ENCODE assay signal across 24 cellular contexts in the genomic region with DNA sequence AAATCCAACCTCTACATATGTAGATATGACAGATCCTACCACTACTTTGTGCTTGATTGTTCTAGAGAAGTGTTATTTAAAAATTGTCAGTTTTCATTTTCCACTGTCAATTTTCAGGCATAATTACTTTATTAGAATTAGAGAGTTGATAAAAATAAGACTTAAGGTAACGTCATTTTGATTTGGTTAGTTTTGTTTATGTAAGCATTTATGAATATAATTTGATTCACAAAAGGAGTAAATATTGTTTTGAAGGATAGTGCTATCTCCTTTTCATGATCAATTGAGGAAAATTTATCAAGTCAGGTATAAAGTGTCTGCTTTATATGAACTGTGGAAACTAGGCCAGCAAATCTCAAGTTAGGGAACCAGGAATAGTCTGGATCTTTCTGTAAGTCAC. TPM values are rescaled to one million over a fixed set of nuclear protein-coding genes. Genes with fewer than 3 reads are reported as not detected.
DNase-seq lines count a peak whose midpoint lies in the region; ATAC-seq, FAIRE-seq and TF ChIP-seq lines count a peak whose summit lies in the region.
"Had no signal": no experiment of that assay in that cellular context is flagged by ENCODE, and none has a peak within 500 bp of the region (broad histone marks: within the 10 kb centered on the region; RNA-seq: fewer than 3 reads in every experiment).

No MANE protein-coding gene starts in this region.

- no peaks in the 10 kb centered on the region for H3K36me3 Mint-ChIP-seq in activated T-cell treated with anti-CD3 and anti-CD28 coated beads, Interleukin-2, amount 50 U/mL, for 72 hours (ENCODE audit: insufficient read depth in 2 of 2)

- no peaks in the 10 kb centered on the region for H3K36me3 ChIP-seq in SJCRH30
- H3K36me3 ChIP-seq in liver (ENCODE audit: control insufficient read depth in 4 of 4, insufficient read depth in 3 of 4, low read depth in 1 of 4, low read length in 3 of 4) = no peaks in the 10 kb centered on the region
- H3K36me3 ChIP-seq in gastrocnemius medialis = no peaks in the 10 kb centered on the region

- no peaks in the 10 kb centered on the region for H3K4me1 Mint-ChIP-seq in activated T-cell treated with anti-CD3 and anti-CD28 coated beads, Interleukin-2, amount 50 U/mL, for 72 hours (ENCODE audit: low read depth)
- H3K4me1 Mint-ChIP-seq: CD8-positive, alpha-beta memory T cell; IgD-negative memory B cell had no signal

- no peak for ATAC-seq in gastrocnemius medialis
- ATAC-seq in activated T-cell treated with anti-CD3 and anti-CD28 coated beads, Interleukin-2, amount 50 U/mL, for 72 hours (replicated peaks in 1 of 2) = no peak
- no peak for ATAC-seq in GM21526 (IDR thresholded peaks at IDR 0.05; ENCODE audit: low FRiP score, unreplicated experiment)
- ATAC-seq: GM23338 had no signal

- no peak overlapping the region for H3K4me3 Mint-ChIP-seq in activated T-cell treated with anti-CD3 and anti-CD28 coated beads, Interleukin-2, amount 50 U/mL, for 72 hours
- H3K4me3 Mint-ChIP-seq: CD8-positive, alpha-beta memory T cell; GM23338 had no signal

- H3K27me3 ChIP-seq in SJCRH30 = no peaks in the 10 kb centered on the region
- H3K27me3 ChIP-seq in liver (ENCODE audit: control insufficient read depth in 4 of 4, insufficient read depth in 4 of 4, low read length in 3 of 4) = no peaks in the 10 kb centered on the region
- no peaks in the 10 kb centered on the region for H3K27me3 ChIP-seq in gastrocnemius medialis

- no peak overlapping the region for H3K27ac Mint-ChIP-seq in activated T-cell treated with anti-CD3 and anti-CD28 coated beads, Interleukin-2, amount 50 U/mL, for 72 hours
- H3K27ac Mint-ChIP-seq: GM23338 had no signal

- no peaks in the 10 kb centered on the region for H3K9me3 Mint-ChIP-seq in activated T-cell treated with anti-CD3 and anti-CD28 coated beads, Interleukin-2, amount 50 U/mL, for 72 hours
- H3K9me3 Mint-ChIP-seq: CD8-positive, alpha-beta memory T cell; IgD-negative memory B cell had no signal

- TF ChIP-seq POLR2A in gastrocnemius medialis (IDR thresholded peaks at IDR 0.05) = no peak

- DNase-seq in SJCRH30 (peak in 1 of 2 experiments; percentile 17), gastrocnemius medialis (no peak), GOT3 (lab: John Stamatoyannopoulos, UW) (no peak)
- no peak for DNase-seq in activated CD8-positive, alpha-beta memory T cell treated with anti-CD3 and anti-CD28 coated beads, Interleukin-2, amount 50 U/mL, for 4 hours
- no peak for DNase-seq in activated T-cell treated with anti-CD3 and anti-CD28 coated beads, Interleukin-2, amount 50 U/mL, for 72 hours
- DNase-seq: 8988T; Calu3; CD8-positive, alpha-beta memory T cell; DMS153; HCEC 1CT; Kasumi-1; NCI-H1417 treated with DMSO at 0.1 percent for 48 hours; NCI-H187; NCI-H446; NCI-H526; OCI-M1 had no signal

- TF ChIP-seq CTCF in liver (IDR thresholded peaks at IDR 0.05; ENCODE audit: low read depth, low read length, missing input control) (no peak), gastrocnemius medialis (IDR thresholded peaks at IDR 0.05 in 4 of 5, conservative IDR thresholded peaks at IDR 0.05 in 1 of 5) (no peak)

- H3K4me3 ChIP-seq in SJCRH30 (peak overlapping the region; percentile 42), liver (ENCODE audit: low read depth in 1 of 3, low read length in 3 of 3) (no peak overlapping the region), gastrocnemius medialis (no peak overlapping the region)
- H3K4me3 ChIP-seq: GM23338 had no signal

- H3K4me1 ChIP-seq in SJCRH30 (peaks cover 22% of the 10 kb centered on the region), liver (ENCODE audit: control insufficient read depth in 4 of 4, insufficient read depth in 4 of 4, low read length in 3 of 4) (peaks cover 4 to 48% (median 43%) of the 10 kb centered on the region in 4 donors), gastrocnemius medialis (peaks cover 26 to 28% of the 10 kb centered on the region in 2 donors)

- in situ Hi-C loops in gastrocnemius medialis (cut with MboI; ENCODE audit: low sequenced_read_pairs in 4 of 4) = no loop called here

- H3K9me3 ChIP-seq in SJCRH30 (replicated peaks) (0 out of 2 replicates have a peak, but pooled peaks cover 4% of the 10 kb centered on the region), liver (ENCODE audit: control insufficient read depth in 4 of 4, low read length in 3 of 4) (no peaks in the 10 kb centered on the region), gastrocnemius medialis (no peaks in the 10 kb centered on the region)

- TF ChIP-seq RAD21 in liver (IDR thresholded peaks at IDR 0.05) = no peak

- WGBS in liver = 21% methylated on average over 1 of the region's 1 CpG

- FAIRE-seq in A204.1 (lab: Jason Lieb, UNC) = peak; percentile 35
- FAIRE-seq: GM12892, HTR-8/SVneo had no signal

- peak overlapping the region; percentile 35 to 85 for H3K9ac ChIP-seq in liver (ENCODE audit: low read depth in 1 of 2, low read length in 2 of 2)

- intact Hi-C loops in gastrocnemius medialis (cut with DNase I; ENCODE audit: low total_unique reads) = no loop called here

- H3K27ac ChIP-seq in SJCRH30 (peak overlapping the region; percentile 98), liver (ENCODE audit: low read depth in 1 of 2, low read length in 2 of 2) (peak overlapping the region; percentile 83 to 90), gastrocnemius medialis (peak overlapping the region; percentile 76 to 84 (median 82))
- H3K27ac ChIP-seq: C4-2B had no signal

- no peaks in the 10 kb centered on the region for H3K27me3 Mint-ChIP-seq in activated T-cell treated with anti-CD3 and anti-CD28 coated beads, Interleukin-2, amount 50 U/mL, for 72 hours (ENCODE audit: low read depth)
- H3K27me3 Mint-ChIP-seq: IgD-negative memory B cell had no signal

TF ChIP-seq in liver, 16 proteins besides CTCF, POLR2A, EP300 and RAD21:
- no peak for TF ChIP-seq HNF4A (conservative IDR thresholded peaks at IDR 0.05)
- no peak for TF ChIP-seq REST (IDR thresholded peaks at IDR 0.05)
- TF ChIP-seq HNF4G (IDR thresholded peaks at IDR 0.05) = no peak
- no peak for TF ChIP-seq FOXA2 (IDR thresholded peaks at IDR 0.05)
- TF ChIP-seq RXRA (IDR thresholded peaks at IDR 0.05) = no peak
- TF ChIP-seq NR2F2 (IDR thresholded peaks at IDR 0.05) = no peak
- TF ChIP-seq ATF3 (IDR thresholded peaks at IDR 0.05) = no peak
- TF ChIP-seq, protein P1, sequence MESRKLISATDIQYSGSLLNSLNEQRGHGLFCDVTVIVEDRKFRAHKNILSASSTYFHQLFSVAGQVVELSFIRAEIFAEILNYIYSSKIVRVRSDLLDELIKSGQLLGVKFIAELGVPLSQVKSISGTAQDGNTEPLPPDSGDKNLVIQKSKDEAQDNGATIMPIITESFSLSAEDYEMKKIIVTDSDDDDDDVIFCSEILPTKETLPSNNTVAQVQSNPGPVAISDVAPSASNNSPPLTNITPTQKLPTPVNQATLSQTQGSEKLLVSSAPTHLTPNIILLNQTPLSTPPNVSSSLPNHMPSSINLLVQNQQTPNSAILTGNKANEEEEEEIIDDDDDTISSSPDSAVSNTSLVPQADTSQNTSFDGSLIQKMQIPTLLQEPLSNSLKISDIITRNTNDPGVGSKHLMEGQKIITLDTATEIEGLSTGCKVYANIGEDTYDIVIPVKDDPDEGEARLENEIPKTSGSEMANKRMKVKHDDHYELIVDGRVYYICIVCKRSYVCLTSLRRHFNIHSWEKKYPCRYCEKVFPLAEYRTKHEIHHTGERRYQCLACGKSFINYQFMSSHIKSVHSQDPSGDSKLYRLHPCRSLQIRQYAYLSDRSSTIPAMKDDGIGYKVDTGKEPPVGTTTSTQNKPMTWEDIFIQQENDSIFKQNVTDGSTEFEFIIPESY (IDR thresholded peaks at IDR 0.05) = no peak
- TF ChIP-seq JUND (IDR thresholded peaks at IDR 0.05) = no peak
- no peak for TF ChIP-seq SP1 (IDR thresholded peaks at IDR 0.05)
- TF ChIP-seq MAX (IDR thresholded peaks at IDR 0.05) = no peak
- no peak for TF ChIP-seq GABPA (IDR thresholded peaks at IDR 0.05 in 1 of 2, conservative IDR thresholded peaks at IDR 0.05 in 1 of 2)
- TF ChIP-seq EGR1 (IDR thresholded peaks at IDR 0.05; ENCODE audit: low read depth in 2 of 2) = no peak

RNA-seq across cellular contexts. Expression of gene PITPNB, which starts 42.6 kb away (rescaled TPM):
- 38.3 and 46.2 TPM in 2 replicates for total RNA-seq in SJCRH30 (2014; rRNA removed; shearing (Covaris generic))
- 10 to 100 TPM; 18.4 to 42.8 TPM for total RNA-seq in liver
- polyA plus RNA-seq in liver = 10 to 100 TPM; 26.0 to 57.4 TPM
- total RNA-seq in gastrocnemius medialis = 10 to 100 TPM; 12.1 to 18.7 (median 16.1) TPM
- 100 to 1,000 TPM in 1 of 2 donors, 10 to 100 TPM in 1; 97.2 to 102 TPM for total RNA-seq in activated T-cell treated with anti-CD3 and anti-CD28 coated beads, Interleukin-2, amount 50 U/mL, for 72 hours
